Comparison of ENCODE assay signal across 1 cellular context in genomic region chr11:62001450-62002178, GRCh38.
TF ChIP-seq lines count a peak whose summit lies in the region.

No MANE protein-coding gene starts in this region.

TF ChIP-seq in HepG2, 621 proteins besides CTCF, POLR2A, EP300 and RAD21 (continued from another document and continues in another):
- TF ChIP-seq TRAFD1 (CRISPR knock-in tag; IDR thresholded peaks at IDR 0.05; ENCODE audit: borderline replicate concordance) (no peak), NONO (IDR thresholded peaks at IDR 0.05) (no peak), NONO (CRISPR knock-in tag; conservative IDR thresholded peaks at IDR 0.05) (0 out of 2 replicates have a peak, but pooled peaks have one; percentile 19), ZNF710 (CRISPR knock-in tag; IDR thresholded peaks at IDR 0.05; ENCODE audit: borderline replicate concordance) (peak; percentile 78; the same call in 1 of the 2 replicates), ZNF280D (CRISPR knock-in tag; IDR thresholded peaks at IDR 0.05) (no peak; the same call in 1 of the 2 replicates), PATZ1 (CRISPR knock-in tag; IDR thresholded peaks at IDR 0.05) (peak; percentile 31), ZNF335 (CRISPR knock-in tag; IDR thresholded peaks at IDR 0.05) (peak; percentile 73), KDM1A (CRISPR knock-in tag; IDR thresholded peaks at IDR 0.05) (peak; percentile 41; the same call in 1 of the 2 replicates), ZNF12 (CRISPR knock-in tag; IDR thresholded peaks at IDR 0.05) (no peak; the same call in 1 of the 2 replicates), FOXP4 (CRISPR knock-in tag; IDR thresholded peaks at IDR 0.05) (peak; percentile 63), ATF7-NPFF (CRISPR knock-in tag; IDR thresholded peaks at IDR 0.05; ENCODE audit: low read depth) (no peak), HNRNPUL1 (IDR thresholded peaks at IDR 0.05; ENCODE audit: low read depth, low read length) (no peak), DMTF1 (CRISPR knock-in tag; IDR thresholded peaks at IDR 0.05) (no peak), ZNF781 (CRISPR knock-in tag; IDR thresholded peaks at IDR 0.05; ENCODE audit: borderline replicate concordance, not compliant biosample characterization) (no peak), PHF8 (CRISPR knock-in tag; IDR thresholded peaks at IDR 0.05) (peak; percentile 40; the same call in 1 of the 2 replicates), ZNF251 (CRISPR knock-in tag; IDR thresholded peaks at IDR 0.05) (no peak), ARNT2 (CRISPR knock-in tag; IDR thresholded peaks at IDR 0.05; ENCODE audit: low read depth) (peak; percentile 33; the same call in 1 of the 2 replicates), MXD1 (CRISPR knock-in tag; IDR thresholded peaks at IDR 0.05) (no peak), MZF1 (CRISPR knock-in tag; IDR thresholded peaks at IDR 0.05; ENCODE audit: borderline replicate concordance) (no peak), GMEB1 (CRISPR knock-in tag; IDR thresholded peaks at IDR 0.05; ENCODE audit: borderline replicate concordance) (no peak), PAWR (CRISPR knock-in tag; IDR thresholded peaks at IDR 0.05; ENCODE audit: borderline replicate concordance) (no peak; the same call in 1 of the 2 replicates), HINFP (CRISPR knock-in tag; IDR thresholded peaks at IDR 0.05; ENCODE audit: low read depth) (no peak), U2AF2 (IDR thresholded peaks at IDR 0.05; ENCODE audit: low read depth, low read length) (no peak), ZFP41 (CRISPR knock-in tag; IDR thresholded peaks at IDR 0.05; ENCODE audit: borderline replicate concordance) (no peak), MLLT10 (CRISPR knock-in tag; IDR thresholded peaks at IDR 0.05) (no peak), ARID5B (CRISPR knock-in tag; IDR thresholded peaks at IDR 0.05) (peak; percentile 83), ZBTB7B (CRISPR knock-in tag; IDR thresholded peaks at IDR 0.05) (peak; percentile 84), PRPF4 (IDR thresholded peaks at IDR 0.05; ENCODE audit: low read depth, low read length, poor library complexity, severe bottlenecking) (no peak), ZNF570 (CRISPR knock-in tag; IDR thresholded peaks at IDR 0.05; ENCODE audit: borderline replicate concordance) (no peak), SOX5 (CRISPR knock-in tag; IDR thresholded peaks at IDR 0.05; ENCODE audit: borderline replicate concordance) (peak; percentile 66; the same call in 1 of the 2 replicates), ZKSCAN8 (CRISPR knock-in tag; IDR thresholded peaks at IDR 0.05; ENCODE audit: borderline replicate concordance) (peak; percentile 73; the same call in 1 of the 2 replicates), KMT2A (CRISPR knock-in tag; IDR thresholded peaks at IDR 0.05) (0 out of 2 replicates have a peak, but pooled peaks have one; percentile 39), GATA4 (IDR thresholded peaks at IDR 0.05; ENCODE audit: borderline replicate concordance, low read depth) (peak; percentile 47; the same call in 1 of the 2 replicates), IRF2 (CRISPR knock-in tag; IDR thresholded peaks at IDR 0.05) (peak; percentile 50; the same call in 1 of the 2 replicates), CBX2 (IDR thresholded peaks at IDR 0.05; ENCODE audit: low read depth, low read length) (no peak), CBX2 (CRISPR knock-in tag; IDR thresholded peaks at IDR 0.05; ENCODE audit: low read depth) (no peak)
